Comparison of ENCODE assay signal across 1 cellular context in genomic region chr1:64487061-64487460, GRCh38.
TF ChIP-seq lines count a peak whose summit lies in the region.

No MANE protein-coding gene starts in this region.

TF ChIP-seq in H1, 55 proteins besides CTCF, POLR2A, EP300 and RAD21:
- TF ChIP-seq YY1 (IDR thresholded peaks at IDR 0.05; ENCODE audit: low read depth, low read length) = no peak
- no peak for TF ChIP-seq KDM4A (IDR thresholded peaks at IDR 0.05; ENCODE audit: low read depth, low read length, severe bottlenecking)
- TF ChIP-seq RBBP5 (IDR thresholded peaks at IDR 0.05; ENCODE audit: borderline replicate concordance, low read depth, low read length) = no peak
- no peak for TF ChIP-seq KDM5A (IDR thresholded peaks at IDR 0.05; ENCODE audit: low read length)
- no peak for TF ChIP-seq EGR1 (IDR thresholded peaks at IDR 0.05; ENCODE audit: borderline replicate concordance, low read depth, low read length)
- no peak for TF ChIP-seq CTBP2 (IDR thresholded peaks at IDR 0.05; ENCODE audit: borderline replicate concordance, insufficient read depth, insufficient read length, low read length)
- no peak for TF ChIP-seq TEAD4 (IDR thresholded peaks at IDR 0.05; ENCODE audit: low read depth, low read length)
- TF ChIP-seq JUND (IDR thresholded peaks at IDR 0.05; ENCODE audit: low read length) = no peak
- no peak for TF ChIP-seq HDAC6 (IDR thresholded peaks at IDR 0.05; ENCODE audit: low read depth, low read length)
- no peak for TF ChIP-seq CHD1 (IDR thresholded peaks at IDR 0.05; ENCODE audit: low read depth, low read length)
- TF ChIP-seq ATF2 (IDR thresholded peaks at IDR 0.05; ENCODE audit: low read length) = no peak
- TF ChIP-seq CREB1 (IDR thresholded peaks at IDR 0.05) = no peak
- TF ChIP-seq SP4 (IDR thresholded peaks at IDR 0.05; ENCODE audit: low read length) = no peak
- no peak for TF ChIP-seq NANOG (IDR thresholded peaks at IDR 0.05; ENCODE audit: insufficient read depth, low read depth, low read length, poor library complexity, severe bottlenecking)
- no peak for TF ChIP-seq SP2 (IDR thresholded peaks at IDR 0.05; ENCODE audit: low read length)
- no peak for TF ChIP-seq TCF12 (IDR thresholded peaks at IDR 0.05; ENCODE audit: low read depth, low read length)
